18 cellular contexts compared by ENCODE assay signal in genomic region chr9:127222388-127223095, GRCh38. TPM values are rescaled to one million over a fixed set of nuclear protein-coding genes. Genes with fewer than 3 reads are reported as not detected.
DNase-seq lines count a peak whose midpoint lies in the region; ATAC-seq, FAIRE-seq and TF ChIP-seq lines count a peak whose summit lies in the region.
"Had no signal": no experiment of that assay in that cellular context is flagged by ENCODE, and none has a peak within 500 bp of the region (broad histone marks: within the 10 kb centered on the region; RNA-seq: fewer than 3 reads in every experiment).

No MANE protein-coding gene starts in this region.

- TF ChIP-seq CTCF in bronchial epithelial cell (IDR thresholded peaks at IDR 0.05; ENCODE audit: insufficient read depth, low read length, severe bottlenecking): no peak

- intact Hi-C loops in naive thymus-derived CD4-positive, alpha-beta T cell (cut with micrococcal nuclease): loop anchor here (1.0 to 10.0 kb wide), 4 partner anchors 308 to 1232 kb away; partner anchors contain the start of genes ODF2 (in 1 of the 2) and RALGPS1 (in 1 of the 2)

- no peak overlapping the region for H3K27ac ChIP-seq in BLaER1 treated with 17β-estradiol and CSF1 and Interleukin-3, amounts not matched to agents 10 nM and 100 nM
- H3K27ac ChIP-seq in naive thymus-derived CD4-positive, alpha-beta T cell (ENCODE audit: low read depth, low read length): no peak overlapping the region
- H3K27ac ChIP-seq: KMS-11 had no signal

- H3K36me3 Mint-ChIP-seq in naive thymus-derived CD4-positive, alpha-beta T cell: no peaks in the 10 kb centered on the region
- H3K36me3 Mint-ChIP-seq in activated CD4-positive, alpha-beta T cell treated with anti-CD3 and anti-CD28 coated beads, Interleukin-2, amount 10 ng/mL, durations not matched to agents 7 days and 5 days (ENCODE audit: low read depth): no peaks in the 10 kb centered on the region

- H3K4me1 ChIP-seq in BLaER1 treated with 17β-estradiol and CSF1 and Interleukin-3, amounts not matched to agents 10 nM and 100 nM: peaks cover 6 to 39% (median 32%) of the 10 kb centered on the region in 10 experiments; a peak in 18 of 20 replicates
- H3K4me1 ChIP-seq in naive thymus-derived CD4-positive, alpha-beta T cell (ENCODE audit: control insufficient read depth in 2 of 2, insufficient read depth in 2 of 2, low read length in 2 of 2): peaks cover 10 to 31% of the 10 kb centered on the region in 2 donors
- peaks cover 5% of the 10 kb centered on the region; the same call in 1 of the 2 replicates for H3K4me1 ChIP-seq in HAP-1
- H3K4me1 ChIP-seq: BE2C had no signal

- peaks cover 15 to 25% (median 19%) of the 10 kb centered on the region in 11 experiments for H3K27me3 ChIP-seq in BLaER1 treated with 17β-estradiol and CSF1 and Interleukin-3, amounts not matched to agents 10 nM and 100 nM
- peaks cover 6% of the 10 kb centered on the region for H3K27me3 ChIP-seq in bronchial epithelial cell (ENCODE audit: control insufficient read depth, insufficient read depth, low read length)
- H3K27me3 ChIP-seq in naive thymus-derived CD4-positive, alpha-beta T cell (ENCODE audit: control insufficient read depth in 2 of 2, insufficient read depth in 2 of 2, low read length in 2 of 2): no peaks in the 10 kb centered on the region
- H3K27me3 ChIP-seq in HAP-1 (ENCODE audit: low read depth): peaks cover 17% of the 10 kb centered on the region
- H3K27me3 ChIP-seq: BE2C had no signal

- no peak overlapping the region for H3K9ac ChIP-seq in BLaER1 treated with 17β-estradiol and CSF1 and Interleukin-3, amounts not matched to agents 10 nM and 100 nM
- H3K9ac ChIP-seq: KMS-11 had no signal

- in situ Hi-C loops in HAP-1 (cut with MboI; ENCODE audit: low sequenced_read_pairs): no loop called here

- peaks cover 0 to 23% (median 12%) of the 10 kb centered on the region in 11 experiments; a peak in 12 of 22 replicates for H4K20me1 ChIP-seq in BLaER1 treated with 17β-estradiol and CSF1 and Interleukin-3, amounts not matched to agents 10 nM and 100 nM

- peaks cover 0 to 48% (median 4%) of the 10 kb centered on the region in 5 donors for H3K27me3 Mint-ChIP-seq in naive thymus-derived CD4-positive, alpha-beta T cell
- H3K27me3 Mint-ChIP-seq in activated CD4-positive, alpha-beta T cell treated with anti-CD3 and anti-CD28 coated beads, Interleukin-2, amount 10 ng/mL, durations not matched to agents 7 days and 5 days: peaks cover 39% of the 10 kb centered on the region

- POLR2A ChIA-PET in naive thymus-derived CD4-positive, alpha-beta T cell (lab: Charles Lee): interaction anchor here (0.7 kb wide), 1 partner anchor 202 kb away, joined by 3 read pairs; the partner anchor contains the start of gene ZNF79
- POLR2A ChIA-PET in activated CD4-positive, alpha-beta T cell treated with anti-CD3 and anti-CD28 coated beads, Interleukin-2, amount 10 ng/mL, durations not matched to agents 7 days and 5 days (lab: Charles Lee): no interaction called here

- H3K4me2 ChIP-seq in BLaER1 treated with 17β-estradiol and CSF1 and Interleukin-3, amounts not matched to agents 10 nM and 100 nM: peak overlapping the region in 8 of 11 experiments; percentile 43 to 62 (median 51); a peak in 15 of 22 replicates
- H3K4me2 ChIP-seq: KMS-11 had no signal

- H3K9me3 ChIP-seq in BLaER1 treated with 17β-estradiol and CSF1 and Interleukin-3, amounts not matched to agents 10 nM and 100 nM (replicated peaks in 1 of 11): no peaks in the 10 kb centered on the region
- no peaks in the 10 kb centered on the region for H3K9me3 ChIP-seq in naive thymus-derived CD4-positive, alpha-beta T cell (ENCODE audit: control insufficient read depth in 2 of 3, low read length in 3 of 3)
- no peaks in the 10 kb centered on the region for H3K9me3 ChIP-seq in HAP-1
- H3K9me3 ChIP-seq: BE2C had no signal

- peak overlapping the region in 3 of 9 donors; percentile 12 to 53 (median 44) for H3K27ac Mint-ChIP-seq in naive thymus-derived CD4-positive, alpha-beta T cell
- H3K27ac Mint-ChIP-seq in activated CD4-positive, alpha-beta T cell treated with anti-CD3 and anti-CD28 coated beads, Interleukin-2, amount 10 ng/mL, durations not matched to agents 7 days and 5 days: no peak overlapping the region

- H3K4me1 Mint-ChIP-seq in naive thymus-derived CD4-positive, alpha-beta T cell: peaks cover 24 to 49% (median 41%) of the 10 kb centered on the region in 7 donors
- H3K4me1 Mint-ChIP-seq in activated CD4-positive, alpha-beta T cell treated with anti-CD3 and anti-CD28 coated beads, Interleukin-2, amount 10 ng/mL, durations not matched to agents 7 days and 5 days: peaks cover 23% of the 10 kb centered on the region

- FAIRE-seq in bronchial epithelial cell (lab: Jason Lieb, UNC): peak; percentile 18
- FAIRE-seq: HepG2 had no signal

- H3K36me3 ChIP-seq in BLaER1 treated with 17β-estradiol and CSF1 and Interleukin-3, amounts not matched to agents 10 nM and 100 nM: no peaks in the 10 kb centered on the region
- no peaks in the 10 kb centered on the region for H3K36me3 ChIP-seq in bronchial epithelial cell (ENCODE audit: control insufficient read depth, insufficient read depth, low read length)
- H3K36me3 ChIP-seq in naive thymus-derived CD4-positive, alpha-beta T cell (ENCODE audit: control insufficient read depth in 2 of 3, insufficient read depth in 3 of 3, low read length in 3 of 3): no peaks in the 10 kb centered on the region
- H3K36me3 ChIP-seq in HAP-1 (replicated peaks): no peaks in the 10 kb centered on the region; the same call in 1 of the 2 replicates
- H3K36me3 ChIP-seq: BE2C had no signal

- CTCF ChIA-PET in naive thymus-derived CD4-positive, alpha-beta T cell (lab: Charles Lee): no interaction called here
- CTCF ChIA-PET in activated CD4-positive, alpha-beta T cell treated with anti-CD3 and anti-CD28 coated beads, Interleukin-2, amount 10 ng/mL, durations not matched to agents 7 days and 5 days (lab: Charles Lee): interaction anchor here (1.9 kb wide), 1 partner anchor 12 kb away, joined by 4 read pairs; no protein-coding TSS in a partner anchor

- peaks cover 0 to 5% (median 0%) of the 10 kb centered on the region in 11 donors for H3K9me3 Mint-ChIP-seq in naive thymus-derived CD4-positive, alpha-beta T cell
- no peaks in the 10 kb centered on the region for H3K9me3 Mint-ChIP-seq in activated CD4-positive, alpha-beta T cell treated with anti-CD3 and anti-CD28 coated beads, Interleukin-2, amount 10 ng/mL, durations not matched to agents 7 days and 5 days
- H3K9me3 Mint-ChIP-seq: CD8-positive, alpha-beta memory T cell had no signal

- H3K4me3 Mint-ChIP-seq in naive thymus-derived CD4-positive, alpha-beta T cell: peak overlapping the region in 7 of 10 donors; percentile 1 to 83 (median 31)
- H3K4me3 Mint-ChIP-seq in activated CD4-positive, alpha-beta T cell treated with anti-CD3 and anti-CD28 coated beads, Interleukin-2, amount 10 ng/mL, durations not matched to agents 7 days and 5 days: no peak overlapping the region

- no peak for ATAC-seq in naive thymus-derived CD4-positive, alpha-beta T cell
- ATAC-seq in GM18498 (IDR thresholded peaks at IDR 0.05; ENCODE audit: unreplicated experiment): no peak
- ATAC-seq: HepG2 had no signal

- no peak overlapping the region for H3K4me3 ChIP-seq in BLaER1 treated with 17β-estradiol and CSF1 and Interleukin-3, amounts not matched to agents 10 nM and 100 nM
- H3K4me3 ChIP-seq in bronchial epithelial cell (ENCODE audit: low read depth, low read length) (no peak overlapping the region), HAP-1 (no peak overlapping the region)
- no peak overlapping the region for H3K4me3 ChIP-seq in naive thymus-derived CD4-positive, alpha-beta T cell (ENCODE audit: low read length)

- DNase-seq in NCI-H82 treated with DMSO at 0.1 percent for 48 hours (lab: John Stamatoyannopoulos, UW; ENCODE audit: unreplicated experiment) (peak; percentile 58), bronchial epithelial cell (ENCODE audit: low read depth) (no peak), DMS 273 treated with DMSO at 0.1 percent for 48 hours (lab: John Stamatoyannopoulos, UW) (no peak), HAP-1 (ENCODE audit: low spot score in 2 of 2) (no peak)
- no peak for DNase-seq in naive thymus-derived CD4-positive, alpha-beta T cell
- DNase-seq in activated CD4-positive, alpha-beta T cell treated with anti-CD3 and anti-CD28 coated beads, Interleukin-2, amount 10 ng/mL, durations not matched to agents 7 days and 5 days: no peak
- DNase-seq: BE2C, DMS79 treated with DMSO at 0.1 percent for 48 hours, NCI-H1048, NCI-H1694 treated with DMSO at 0.1 percent for 48 hours, NCI-H2107, NCI-H510A, NCI-H748 treated with DMSO at 0.1 percent for 48 hours had no signal

RNA-seq across cellular contexts. Expression of gene GARNL3, which starts 42.0 kb away (rescaled TPM):
- total RNA-seq in bronchial epithelial cell: 2.4 and 5.4 TPM in 2 replicates
- total RNA-seq in naive thymus-derived CD4-positive, alpha-beta T cell: 1 to 10 TPM in 4 of 5 experiments, under 1 TPM in 1; 0.85 to 4.1 (median 2.8) TPM
- polyA plus RNA-seq in naive thymus-derived CD4-positive, alpha-beta T cell: 1 to 10 TPM in 1 of 2 donors, not detected in 1; 2.1 TPM
- total RNA-seq in activated CD4-positive, alpha-beta T cell treated with anti-CD3 and anti-CD28 coated beads, Interleukin-2, amount 10 ng/mL, durations not matched to agents 7 days and 5 days: 1 to 10 TPM; 1.6 to 2.0 TPM
